Comparison of ENCODE assay signal across 14 cellular contexts in genomic region chr12:62106547-62107175, GRCh38.
"Had no signal": no experiment of that assay in that cellular context is flagged by ENCODE, and none has a peak within 500 bp of the region (broad histone marks: within the 10 kb centered on the region; RNA-seq: fewer than 3 reads in every experiment).

No MANE protein-coding gene starts in this region.

- H3K4me1 ChIP-seq: transverse colon had no signal

- H3K9me3 ChIP-seq: ascending aorta, transverse colon had no signal

- H3K27ac ChIP-seq: ascending aorta, transverse colon, VCaP had no signal

- H3K4me3 ChIP-seq: ascending aorta, transverse colon had no signal

- H3K27ac Mint-ChIP-seq: activated CD4-positive, alpha-beta memory T cell treated with anti-CD3 and anti-CD28 coated beads for 36 hours; activated CD8-positive, alpha-beta memory T cell treated with anti-CD3 and anti-CD28 coated beads, Interleukin-2, amount 10 ng/mL, durations not matched to agents 7 days and 5 days; activated naive CD4-positive, alpha-beta T cell treated with anti-CD3 and anti-CD28 coated beads, Interleukin-2, amount 10 ng/mL, durations not matched to agents 7 days and 5 days; activated T-cell treated with anti-CD3 and anti-CD28 coated beads, Interleukin-2, amount 50 U/mL, for 24 hours had no signal

- H3K4me3 Mint-ChIP-seq: activated CD4-positive, alpha-beta memory T cell treated with anti-CD3 and anti-CD28 coated beads for 36 hours; activated CD8-positive, alpha-beta memory T cell treated with anti-CD3 and anti-CD28 coated beads, Interleukin-2, amount 10 ng/mL, durations not matched to agents 7 days and 5 days; activated naive CD4-positive, alpha-beta T cell treated with anti-CD3 and anti-CD28 coated beads, Interleukin-2, amount 10 ng/mL, durations not matched to agents 7 days and 5 days; activated T-cell treated with anti-CD3 and anti-CD28 coated beads, Interleukin-2, amount 50 U/mL, for 24 hours had no signal

- ATAC-seq: activated CD8-positive, alpha-beta memory T cell treated with anti-CD3 and anti-CD28 coated beads, Interleukin-2, amount 10 ng/mL, durations not matched to agents 7 days and 5 days had no signal

- DNase-seq: activated CD4-positive, alpha-beta memory T cell treated with anti-CD3 and anti-CD28 coated beads for 36 hours; activated CD8-positive, alpha-beta memory T cell treated with anti-CD3 and anti-CD28 coated beads, Interleukin-2, amount 10 ng/mL, durations not matched to agents 7 days and 5 days; activated naive CD4-positive, alpha-beta T cell treated with anti-CD3 and anti-CD28 coated beads, Interleukin-2, amount 10 ng/mL, durations not matched to agents 7 days and 5 days; activated T-cell treated with anti-CD3 and anti-CD28 coated beads, Interleukin-2, amount 50 U/mL, for 24 hours; hippocampal formation; midbrain; stimulated activated CD4-positive, alpha-beta T cell treated with anti-CD3 and anti-CD28 coated beads, Interleukin-4, amount 100 ng/mL, for 24 hours; stimulated activated CD8-positive, alpha-beta memory T cell treated with anti-CD3 and anti-CD28 coated beads, Interleukin-4, amount 100 ng/mL, for 48 hours; stimulated activated naive CD4-positive, alpha-beta T cell treated with Interleukin-2 at 50 U/mL for 16 hours; substantia nigra; T-helper 1 cell; transverse colon had no signal

- H3K4me1 Mint-ChIP-seq: activated CD8-positive, alpha-beta memory T cell treated with anti-CD3 and anti-CD28 coated beads, Interleukin-2, amount 10 ng/mL, durations not matched to agents 7 days and 5 days; activated naive CD4-positive, alpha-beta T cell treated with anti-CD3 and anti-CD28 coated beads, Interleukin-2, amount 10 ng/mL, durations not matched to agents 7 days and 5 days had no signal

- H3K36me3 ChIP-seq: ascending aorta, transverse colon had no signal

- H3K27me3 Mint-ChIP-seq: activated CD4-positive, alpha-beta memory T cell treated with anti-CD3 and anti-CD28 coated beads for 36 hours; activated naive CD4-positive, alpha-beta T cell treated with anti-CD3 and anti-CD28 coated beads, Interleukin-2, amount 10 ng/mL, durations not matched to agents 7 days and 5 days had no signal

- H3K36me3 Mint-ChIP-seq: activated CD4-positive, alpha-beta memory T cell treated with anti-CD3 and anti-CD28 coated beads for 36 hours; activated CD8-positive, alpha-beta memory T cell treated with anti-CD3 and anti-CD28 coated beads, Interleukin-2, amount 10 ng/mL, durations not matched to agents 7 days and 5 days; activated naive CD4-positive, alpha-beta T cell treated with anti-CD3 and anti-CD28 coated beads, Interleukin-2, amount 10 ng/mL, durations not matched to agents 7 days and 5 days had no signal

- H3K27me3 ChIP-seq: ascending aorta, transverse colon had no signal

- H3K9me3 Mint-ChIP-seq: activated naive CD4-positive, alpha-beta T cell treated with anti-CD3 and anti-CD28 coated beads, Interleukin-2, amount 10 ng/mL, durations not matched to agents 7 days and 5 days; activated T-cell treated with anti-CD3 and anti-CD28 coated beads, Interleukin-2, amount 50 U/mL, for 24 hours had no signal
